9 cellular contexts compared by ENCODE assay signal in the genomic region with DNA sequence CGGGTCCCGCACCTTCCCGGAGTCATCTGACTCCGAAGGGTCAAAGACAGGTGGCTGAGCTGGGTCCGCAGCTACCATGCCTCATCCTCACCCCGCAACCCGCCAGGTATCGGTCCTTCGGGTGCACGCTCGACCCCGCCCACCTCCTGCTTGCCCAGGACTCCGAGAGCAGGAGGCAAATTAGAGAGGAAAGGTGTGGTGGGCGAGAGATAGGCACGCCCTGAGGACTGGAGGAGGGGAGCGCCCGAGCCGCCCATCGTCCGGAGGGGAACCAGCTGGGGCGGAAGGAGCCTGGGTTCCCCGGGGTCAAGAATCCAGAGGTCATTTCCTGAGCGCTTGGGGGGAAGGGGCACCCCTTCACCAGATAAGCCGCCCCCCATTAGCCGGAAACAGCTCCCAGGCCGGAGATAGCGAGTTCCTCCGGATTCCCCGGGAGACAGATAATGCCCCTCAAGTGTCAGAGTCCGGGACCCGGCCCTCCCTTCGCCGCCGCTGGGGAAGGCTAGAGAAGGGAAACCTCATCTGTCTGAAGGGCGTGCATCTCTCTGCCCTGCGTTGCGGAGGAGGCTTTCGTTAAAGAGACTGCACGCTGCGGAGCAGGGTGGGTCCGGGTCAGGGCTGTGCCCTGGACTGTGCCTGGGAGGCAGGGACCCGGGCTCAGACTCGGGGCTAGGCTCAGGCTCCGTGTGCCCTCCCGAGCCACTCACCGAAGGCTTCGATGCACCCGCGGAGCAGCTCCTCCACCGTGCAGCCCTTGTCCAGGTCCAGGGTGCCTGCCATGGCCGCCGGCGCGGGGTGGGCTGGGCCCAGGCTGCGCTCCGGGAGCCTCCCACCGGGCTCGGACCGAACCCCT. TPM values are rescaled to one million over a fixed set of nuclear protein-coding genes. Genes with fewer than 3 reads are reported as not detected.
DNase-seq lines count a peak whose midpoint lies in the region; ATAC-seq, FAIRE-seq and TF ChIP-seq lines count a peak whose summit lies in the region.
"Had no signal": no experiment of that assay in that cellular context is flagged by ENCODE, and none has a peak within 500 bp of the region (broad histone marks: within the 10 kb centered on the region; RNA-seq: fewer than 3 reads in every experiment).

No MANE protein-coding gene starts in this region.

- peaks cover 8% of the 10 kb centered on the region for H3K27me3 ChIP-seq in adrenal gland

- H3K4me3 ChIP-seq in adrenal gland: peak overlapping the region in 3 of 4 donors; percentile 16 to 56 (median 37)
- peak overlapping the region; percentile 48 to 56 for H3K4me3 ChIP-seq in kidney (ENCODE audit: low read length in 2 of 2)
- H3K4me3 ChIP-seq: SJSA1 had no signal

- H3K4me1 ChIP-seq in adrenal gland (replicated peaks in 1 of 2): peaks cover 15 to 39% of the 10 kb centered on the region in 2 donors
- peaks cover 3 to 10% of the 10 kb centered on the region in 2 donors for H3K4me1 ChIP-seq in kidney (ENCODE audit: control insufficient read depth in 1 of 2, insufficient read depth in 1 of 2, low read depth in 1 of 2, low read length in 2 of 2)

- peak; percentile 19 for DNase-seq in COLO668 (lab: John Stamatoyannopoulos, UW; ENCODE audit: unreplicated experiment)
- DNase-seq in adrenal gland: peak in 3 of 7 donors; percentile 22 to 51 (median 48)
- peak; percentile 84 for DNase-seq in kidney
- DNase-seq in substantia nigra (lab: John Stamatoyannopoulos, UW): no peak
- DNase-seq in hippocampal formation (lab: John Stamatoyannopoulos, UW): no peak
- DNase-seq in central memory CD4-positive, alpha-beta T cell: no peak
- no peak for DNase-seq in stimulated activated CD4-positive, alpha-beta T cell treated with anti-CD3 and anti-CD28 coated beads, Interleukin-2, amount 100 ng/mL, for 48 hours

- H3K27ac ChIP-seq in adrenal gland: peak overlapping the region in 4 of 5 donors; percentile 55 to 91 (median 72)
- peak overlapping the region; percentile 5 to 51 for H3K27ac ChIP-seq in kidney (ENCODE audit: low read depth in 2 of 2, low read length in 2 of 2)
- peak overlapping the region; percentile 35 for H3K27ac ChIP-seq in substantia nigra (ENCODE audit: low read depth, low read length, poor library complexity, severe bottlenecking)
- H3K27ac ChIP-seq: SJSA1 had no signal

- no peak overlapping the region for H3K9ac ChIP-seq in kidney (ENCODE audit: low read length in 2 of 2)

- 0 to 25% (median 14%) methylated on average over 13 to 59 of the region's 59 CpGs for WGBS in adrenal gland, 4 donors

- H3K36me3 ChIP-seq in adrenal gland (replicated peaks in 1 of 2) (no peaks in the 10 kb centered on the region), kidney (ENCODE audit: control insufficient read depth in 1 of 2, insufficient read depth in 2 of 2, low read length in 2 of 2) (no peaks in the 10 kb centered on the region)
- H3K36me3 ChIP-seq: SJSA1 had no signal

- TF ChIP-seq CTCF in adrenal gland (IDR thresholded peaks at IDR 0.05) (no peak), kidney (IDR thresholded peaks at IDR 0.05; ENCODE audit: borderline replicate concordance, extremely low read depth, insufficient read depth) (no peak)

- H3K9me3 ChIP-seq in adrenal gland (replicated peaks in 1 of 3) (no peaks in the 10 kb centered on the region), kidney (ENCODE audit: control insufficient read depth in 1 of 2, low read length in 2 of 2) (no peaks in the 10 kb centered on the region)

- peak; percentile 5 for ATAC-seq in HG03175 (IDR thresholded peaks at IDR 0.05; ENCODE audit: unreplicated experiment)

- intact Hi-C loops in adrenal gland (cut with DNase I): no loop called here
- intact Hi-C loops in kidney (cut with DNase I): no loop called here

- no peak for FAIRE-seq in kidney (lab: Jason Lieb, UNC)

- no peak for TF ChIP-seq POLR2A in adrenal gland (IDR thresholded peaks at IDR 0.05)

RNA-seq across cellular contexts. Expression of a gene that starts 1.6 kb away (rescaled TPM):
- total RNA-seq in adrenal gland (10 to 100 TPM in 5 of 8 donors, 1 to 10 TPM in 3; 3.6 to 23.9 (median 12.3) TPM), kidney (42.6 TPM)
- polyA plus RNA-seq in adrenal gland (10 to 100 TPM in 2 of 3 donors, 1 to 10 TPM in 1; 5.4 to 81.9 (median 35.0) TPM), kidney (ENCODE audit: insufficient read depth, low read depth, low replicate concordance) (14.1 TPM)

RNA-seq across cellular contexts. Expression of a gene that starts 17.5 kb away (rescaled TPM):
- total RNA-seq in adrenal gland (10 to 100 TPM in 1 of 8 donors, 1 to 10 TPM in 7; 1.8 to 10.1 (median 3.8) TPM), kidney (8.6 TPM)
- polyA plus RNA-seq in adrenal gland (1 to 10 TPM; 2.4 to 5.1 (median 4.8) TPM), kidney (ENCODE audit: insufficient read depth, low read depth, low replicate concordance) (2.5 TPM)

RNA-seq across cellular contexts. Expression of a gene that starts 19.3 kb away (rescaled TPM):
- 10 to 100 TPM in 3 of 8 donors, 1 to 10 TPM in 5; 1.7 to 17.1 (median 4.3) TPM for total RNA-seq in adrenal gland
- polyA plus RNA-seq in adrenal gland: 10 to 100 TPM in 1 of 3 donors, 1 to 10 TPM in 2; 3.3 to 13.6 (median 6.2) TPM
- 13.3 TPM for total RNA-seq in kidney
- 22.0 TPM for polyA plus RNA-seq in kidney (ENCODE audit: insufficient read depth, low read depth, low replicate concordance)
- total RNA-seq: SJSA1 had no signal

RNA-seq across cellular contexts. Expression of a gene that starts 36.0 kb away (rescaled TPM):
- total RNA-seq in adrenal gland (100 to 1,000 TPM; 109 to 395 (median 253) TPM), kidney (320 TPM)
- polyA plus RNA-seq in adrenal gland (100 to 1,000 TPM; 150 to 197 (median 178) TPM), kidney (ENCODE audit: insufficient read depth, low read depth, low replicate concordance) (87.5 TPM)

Comparison
In these comparisons a context has a peak if more than half of its experiments do, and no peak if none do; other contexts are left out.
1. DNase-seq: peak in COLO668 (single experiment) and kidney (single experiment); none in substantia nigra (0 of 49), hippocampal formation (0 of 2), central memory CD4-positive, alpha-beta T cell (single experiment) and stimulated activated CD4-positive, alpha-beta T cell treated with anti-CD3 and anti-CD28 coated beads, Interleukin-2, amount 100 ng/mL, for 48 hours (0 of 2).
2. Peak in every context shown above with its lines, with median percentiles within 50 percentile points of each other: H3K27ac ChIP-seq.